ENCODE assay signal across 31 cellular contexts in genomic region chr10:125692246-125692931, GRCh38. TPM values are rescaled to one million over a fixed set of nuclear protein-coding genes. Genes with fewer than 3 reads are reported as not detected.
A peak's percentile ranks its signal among the peaks of the same experiment; 100 is the strongest.
DNase-seq lines count a peak whose midpoint lies in the region; ATAC-seq and TF ChIP-seq lines count a peak whose summit lies in the region.
"Had no signal": no experiment of that assay in that cellular context is flagged by ENCODE, and none has a peak within 500 bp of the region (broad histone marks: within the 10 kb centered on the region; RNA-seq: fewer than 3 reads in every experiment).

No MANE protein-coding gene starts in this region.

- DNase-seq in natural killer cell (no peak), HFFc6 (peak; percentile 76), fibroblast of gingiva (ENCODE audit: low read depth) (peak; percentile 60), Kasumi-1 (lab: John Stamatoyannopoulos, UW) (no peak), A172 (ENCODE audit: low spot score) (no peak)
- no peak for DNase-seq in natural killer cell treated with Interleukin-12 subunit alpha and Interleukin-12 subunit beta and Interleukin-15 and Interleukin-18, amount 100 ng/mL, for 72 hours (ENCODE audit: low spot score)
- DNase-seq: activated CD4-positive, alpha-beta T cell treated with anti-CD3 and anti-CD28 coated beads, Interleukin-2, amount 10 ng/mL, durations not matched to agents 24 days and 14 days; activated naive CD4-positive, alpha-beta T cell; activated T-cell treated with anti-CD3 and anti-CD28 coated beads, Interleukin-2, amount 50 U/mL, for 48 hours; body of pancreas; DND-41; heart left ventricle; NCI-H1105; NCI-H2029; NCI-H2227 treated with DMSO at 0.1 percent for 48 hours; NCI-H69; Peyer's patch; SHP77 treated with DMSO at 0.1 percent for 48 hours; stimulated activated CD4-positive, alpha-beta T cell treated with anti-CD3 and anti-CD28 coated beads, Interleukin-15, amount 100 ng/mL, for 24 hours; stimulated activated naive CD4-positive, alpha-beta T cell treated with Interleukin-2 at 50 U/mL for 16 hours; T1000; uterus had no signal

- H3K4me1 Mint-ChIP-seq in natural killer cell = peaks cover 16 to 18% of the 10 kb centered on the region in 2 donors
- H3K4me1 Mint-ChIP-seq in natural killer cell treated with Interleukin-12 subunit alpha and Interleukin-12 subunit beta and Interleukin-15 and Interleukin-18, amount 100 ng/mL, for 72 hours (ENCODE audit: low read depth in 2 of 2) = peaks cover 0 to 10% of the 10 kb centered on the region in 2 donors
- peaks cover 76% of the 10 kb centered on the region for H3K4me1 Mint-ChIP-seq in HFFc6 (ENCODE audit: low read depth)
- H3K4me1 Mint-ChIP-seq: CD14-positive monocyte had no signal

- no peaks in the 10 kb centered on the region for H3K36me3 Mint-ChIP-seq in natural killer cell
- no peaks in the 10 kb centered on the region for H3K36me3 Mint-ChIP-seq in natural killer cell treated with Interleukin-12 subunit alpha and Interleukin-12 subunit beta and Interleukin-15 and Interleukin-18, amount 100 ng/mL, for 72 hours
- peaks cover 13% of the 10 kb centered on the region for H3K36me3 Mint-ChIP-seq in HFFc6 (ENCODE audit: low read depth)
- H3K36me3 Mint-ChIP-seq: CD14-positive monocyte had no signal

- intact Hi-C loops in natural killer cell (cut with micrococcal nuclease) = no loop called here

- TF ChIP-seq CTCF in natural killer cell (IDR thresholded peaks at IDR 0.05) (no peak), HFFc6 (IDR thresholded peaks at IDR 0.05) (no peak)

- H3K9me3 Mint-ChIP-seq in natural killer cell (no peaks in the 10 kb centered on the region), HFFc6 (peaks cover 3% of the 10 kb centered on the region; the same call in 1 of the 2 replicates)
- no peaks in the 10 kb centered on the region for H3K9me3 Mint-ChIP-seq in natural killer cell treated with Interleukin-12 subunit alpha and Interleukin-12 subunit beta and Interleukin-15 and Interleukin-18, amount 100 ng/mL, for 72 hours
- H3K9me3 Mint-ChIP-seq: activated CD4-positive, alpha-beta T cell treated with anti-CD3 and anti-CD28 coated beads, Interleukin-2, amount 10 ng/mL, durations not matched to agents 24 days and 14 days; CD14-positive monocyte had no signal

- peak overlapping the region; percentile 20 to 43 for H3K27ac Mint-ChIP-seq in natural killer cell
- H3K27ac Mint-ChIP-seq in natural killer cell treated with Interleukin-12 subunit alpha and Interleukin-12 subunit beta and Interleukin-15 and Interleukin-18, amount 100 ng/mL, for 72 hours = no peak overlapping the region
- peak overlapping the region; percentile 83 for H3K27ac Mint-ChIP-seq in HFFc6
- H3K27ac Mint-ChIP-seq: activated CD4-positive, alpha-beta T cell treated with anti-CD3 and anti-CD28 coated beads, Interleukin-2, amount 10 ng/mL, durations not matched to agents 24 days and 14 days; CD14-positive monocyte had no signal

- H3K27me3 Mint-ChIP-seq in natural killer cell (ENCODE audit: low read depth in 2 of 2) (peaks cover 0 to 3% of the 10 kb centered on the region in 2 donors), HFFc6 (ENCODE audit: insufficient read depth) (peaks cover 3% of the 10 kb centered on the region; the same call in 1 of the 2 replicates)
- peaks cover 3 to 8% of the 10 kb centered on the region in 2 donors for H3K27me3 Mint-ChIP-seq in natural killer cell treated with Interleukin-12 subunit alpha and Interleukin-12 subunit beta and Interleukin-15 and Interleukin-18, amount 100 ng/mL, for 72 hours

- no peak overlapping the region for H3K4me3 Mint-ChIP-seq in natural killer cell
- no peak overlapping the region for H3K4me3 Mint-ChIP-seq in natural killer cell treated with Interleukin-12 subunit alpha and Interleukin-12 subunit beta and Interleukin-15 and Interleukin-18, amount 100 ng/mL, for 72 hours
- peak overlapping the region; percentile 62 for H3K4me3 Mint-ChIP-seq in HFFc6
- H3K4me3 Mint-ChIP-seq: activated CD4-positive, alpha-beta T cell treated with anti-CD3 and anti-CD28 coated beads, Interleukin-2, amount 10 ng/mL, durations not matched to agents 24 days and 14 days; CD14-positive monocyte had no signal

- ATAC-seq in natural killer cell (no peak), GM19324 (IDR thresholded peaks at IDR 0.05; ENCODE audit: low FRiP score, unreplicated experiment) (no peak), GM19328 (IDR thresholded peaks at IDR 0.05; ENCODE audit: unreplicated experiment) (no peak)
- no peak for ATAC-seq in natural killer cell treated with Interleukin-12 subunit alpha and Interleukin-12 subunit beta and Interleukin-15 and Interleukin-18, amount 100 ng/mL, for 72 hours
- ATAC-seq: A549, body of pancreas, foreskin keratinocyte, heart left ventricle had no signal

RNA-seq across cellular contexts. Expression of gene TEX36, which starts 9.4 kb away (rescaled TPM):
- total RNA-seq in natural killer cell = not detected
- total RNA-seq in natural killer cell treated with Interleukin-12 subunit alpha and Interleukin-12 subunit beta and Interleukin-15 and Interleukin-18, amount 100 ng/mL, for 72 hours = not detected
- total RNA-seq in HFFc6 (2021; fragmentation: NEBNext Ultra II Directional; extraction: Animal tissue kit (Norgen Biotek cat#: 25700)) = not detected
- total RNA-seq in A172 (2014; rRNA removed; shearing (Covaris generic)) = not detected in 2 replicates
- total RNA-seq: activated CD4-positive, alpha-beta T cell treated with anti-CD3 and anti-CD28 coated beads, Interleukin-2, amount 10 ng/mL, durations not matched to agents 24 days and 14 days; body of pancreas; chondrocyte; foreskin keratinocyte; H4; heart left ventricle; Peyer's patch; pulmonary artery endothelial cell; thoracic aorta had no signal

RNA-seq across cellular contexts. Expression of gene EDRF1, which starts 27.1 kb away (rescaled TPM):
- total RNA-seq in natural killer cell = 10 to 100 TPM; 40.6 to 66.2 (median 57.5) TPM
- total RNA-seq in natural killer cell treated with Interleukin-12 subunit alpha and Interleukin-12 subunit beta and Interleukin-15 and Interleukin-18, amount 100 ng/mL, for 72 hours = 10 to 100 TPM; 29.4 to 53.5 TPM
- total RNA-seq in HFFc6 (2021; fragmentation: NEBNext Ultra II Directional; extraction: Animal tissue kit (Norgen Biotek cat#: 25700)) = 10 to 100 TPM; 19.0 to 21.9 (median 20.2) TPM
- total RNA-seq in A172 (2014; rRNA removed; shearing (Covaris generic)) = 16.5 and 17.5 TPM in 2 replicates

Comparison
In these comparisons a context has a peak if more than half of its experiments do, and no peak if none do; other contexts are left out.
1. H3K27ac Mint-ChIP-seq: peak in natural killer cell (2 of 2) and HFFc6 (single experiment); none in natural killer cell treated with Interleukin-12 subunit alpha and Interleukin-12 subunit beta and Interleukin-15 and Interleukin-18, amount 100 ng/mL, for 72 hours (0 of 2).
2. DNase-seq: peak in HFFc6 (single experiment) and fibroblast of gingiva (single experiment); none in natural killer cell (single experiment), natural killer cell treated with Interleukin-12 subunit alpha and Interleukin-12 subunit beta and Interleukin-15 and Interleukin-18, amount 100 ng/mL, for 72 hours (single experiment), Kasumi-1 (0 of 2) and A172 (single experiment).